Comparison of ENCODE assay signal across 11 cellular contexts in the genomic region with DNA sequence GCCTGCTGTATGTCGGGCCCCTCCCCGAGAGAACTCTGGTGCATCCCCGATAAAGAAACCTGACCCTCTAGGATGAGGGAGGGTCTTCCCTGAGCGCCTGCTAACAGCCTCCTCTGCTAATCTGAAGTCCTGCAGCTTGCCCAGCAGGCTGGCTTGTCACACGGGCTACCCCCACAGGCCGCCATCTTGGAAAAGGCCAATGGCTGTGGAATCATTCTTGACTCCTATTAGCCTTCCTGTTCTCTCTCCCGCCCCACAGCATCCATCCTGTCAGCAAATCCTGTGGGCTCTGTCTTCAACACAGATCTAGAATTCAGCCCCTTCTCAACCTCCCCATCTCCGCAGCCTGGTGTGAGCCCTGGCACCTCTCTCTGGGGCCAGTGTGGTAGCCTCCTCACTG. TPM values are rescaled to one million over a fixed set of nuclear protein-coding genes. Genes with fewer than 3 reads are reported as not detected.
DNase-seq lines count a peak whose midpoint lies in the region; ATAC-seq and TF ChIP-seq lines count a peak whose summit lies in the region.
"Had no signal": no experiment of that assay in that cellular context is flagged by ENCODE, and none has a peak within 500 bp of the region (broad histone marks: within the 10 kb centered on the region; RNA-seq: fewer than 3 reads in every experiment).

No MANE protein-coding gene starts in this region.

- intact Hi-C loops in activated B cell treated with CpG ODN at 0.5 μM for 24 hours (cut with micrococcal nuclease) = loop anchor here (1.0 kb wide), 1 partner anchor 7 kb away; no protein-coding TSS in a partner anchor

- ATAC-seq in DND-41 (ENCODE audit: insufficient read depth, low read depth) (no peak), activated B cell treated with CpG ODN at 0.5 μM for 24 hours (ENCODE audit: low read depth) (no peak), foreskin keratinocyte (no peak)

- H3K4me3 Mint-ChIP-seq in activated B cell treated with CpG ODN at 0.5 μM for 24 hours = peak overlapping the region; percentile 24

- peaks cover 70% of the 10 kb centered on the region for H3K79me2 ChIP-seq in DND-41 (ENCODE audit: insufficient read depth, low read length)

- no peak overlapping the region; the same call in 1 of the 2 replicates for H3K4me2 ChIP-seq in DND-41 (ENCODE audit: insufficient read depth, low read length)

- H3K36me3 Mint-ChIP-seq in activated B cell treated with CpG ODN at 0.5 μM for 24 hours (ENCODE audit: low read depth) = peaks cover 74% of the 10 kb centered on the region

- H3K27me3 Mint-ChIP-seq in activated B cell treated with CpG ODN at 0.5 μM for 24 hours = no peaks in the 10 kb centered on the region

- peaks cover 30% of the 10 kb centered on the region for H3K4me1 ChIP-seq in DND-41 (ENCODE audit: insufficient read depth, low read length)
- peaks cover 39% of the 10 kb centered on the region for H3K4me1 ChIP-seq in foreskin keratinocyte

- peak overlapping the region; percentile 71 for H3K27ac ChIP-seq in DND-41 (ENCODE audit: low read length)
- H3K27ac ChIP-seq in foreskin keratinocyte = peak overlapping the region; percentile 99
- peak overlapping the region in 20 of 21 experiments; percentile 9 to 99 (median 88) for H3K27ac ChIP-seq in skin epidermis

- DNase-seq in DND-41 (no peak), activated B cell treated with CpG ODN at 0.5 μM for 24 hours (no peak), foreskin keratinocyte (no peak), erythroblast (lab: John Stamatoyannopoulos, UW) (no peak), DMS153 treated with DMSO at 0.1 percent for 48 hours (lab: John Stamatoyannopoulos, UW; ENCODE audit: unreplicated experiment) (no peak), NAMALWA (ENCODE audit: low spot score) (no peak)
- DNase-seq in stimulated activated CD4-positive, alpha-beta T cell treated with anti-CD3 and anti-CD28 coated beads, Interleukin-2, amount 100 ng/mL, for 24 hours = no peak
- DNase-seq: GF-D8, NCI-H1092, RPMI8226 had no signal

- H3K36me3 ChIP-seq in DND-41 (ENCODE audit: insufficient read depth, low read length) = 0 out of 2 replicates have a peak, but pooled peaks cover 2% of the 10 kb centered on the region

- H2AFZ ChIP-seq in DND-41 (ENCODE audit: low read depth, low read length) = no peak overlapping the region

- H3K9me3 Mint-ChIP-seq in activated B cell treated with CpG ODN at 0.5 μM for 24 hours = no peaks in the 10 kb centered on the region

- peak overlapping the region; percentile 71 for H3K27ac Mint-ChIP-seq in activated B cell treated with CpG ODN at 0.5 μM for 24 hours

- H3K9me3 ChIP-seq in DND-41 (ENCODE audit: insufficient read depth, low read length, severe bottlenecking) = no peaks in the 10 kb centered on the region

- 0 out of 2 replicates have a peak, but pooled peaks cover 9% of the 10 kb centered on the region for H4K20me1 ChIP-seq in DND-41 (ENCODE audit: insufficient read depth, low read length)

- H3K27me3 ChIP-seq in DND-41 (ENCODE audit: insufficient read depth, low read length, poor library complexity) (no peaks in the 10 kb centered on the region), foreskin keratinocyte (no peaks in the 10 kb centered on the region)

- TF ChIP-seq POLR2A in erythroblast (IDR thresholded peaks at IDR 0.05; ENCODE audit: low read length) = no peak

- H3K4me1 Mint-ChIP-seq in activated B cell treated with CpG ODN at 0.5 μM for 24 hours = peaks cover 87% of the 10 kb centered on the region

- POLR2A ChIA-PET in activated B cell treated with CpG ODN at 0.5 μM for 24 hours (lab: Charles Lee) = interaction anchor here (1.0 to 1.2 kb wide), 2 partner anchors 77 to 152 kb away, joined by 3 read pairs; a partner anchor contains a TSS

- H3K4me3 ChIP-seq in DND-41 (ENCODE audit: low read depth in 1 of 2, low read length in 2 of 2) (no peak overlapping the region), skin epidermis (no peak overlapping the region)

- no peak overlapping the region for H3K9ac ChIP-seq in DND-41 (ENCODE audit: low read depth, low read length)

- CTCF ChIA-PET in activated B cell treated with CpG ODN at 0.5 μM for 24 hours (lab: Charles Lee) = no interaction called here

- TF ChIP-seq CTCF in DND-41 (IDR thresholded peaks at IDR 0.05; ENCODE audit: borderline replicate concordance, extremely low read depth, low read length, poor library complexity, severe bottlenecking) (no peak), activated B cell treated with CpG ODN at 0.5 μM for 24 hours (IDR thresholded peaks at IDR 0.05) (no peak), foreskin keratinocyte (conservative IDR thresholded peaks at IDR 0.05) (no peak)

RNA-seq across cellular contexts. Expression of a gene that starts 12.0 kb away (rescaled TPM):
- total RNA-seq in activated B cell treated with CpG ODN at 0.5 μM for 24 hours (176 and 202 TPM in 2 replicates), foreskin keratinocyte (78.4 and 83.6 TPM in 2 replicates)
- 50.4 and 57.1 TPM in 2 replicates for polyA plus RNA-seq in foreskin keratinocyte

RNA-seq across cellular contexts. Expression of a gene that starts 57.2 kb away (rescaled TPM):
- 61.0 and 68.3 TPM in 2 replicates for total RNA-seq in activated B cell treated with CpG ODN at 0.5 μM for 24 hours
- total RNA-seq in foreskin keratinocyte = 65.4 and 68.7 TPM in 2 replicates
- 88.8 and 91.5 TPM in 2 replicates for polyA plus RNA-seq in foreskin keratinocyte
